ENCODE assay signal across 1 cellular context in the genomic region with DNA sequence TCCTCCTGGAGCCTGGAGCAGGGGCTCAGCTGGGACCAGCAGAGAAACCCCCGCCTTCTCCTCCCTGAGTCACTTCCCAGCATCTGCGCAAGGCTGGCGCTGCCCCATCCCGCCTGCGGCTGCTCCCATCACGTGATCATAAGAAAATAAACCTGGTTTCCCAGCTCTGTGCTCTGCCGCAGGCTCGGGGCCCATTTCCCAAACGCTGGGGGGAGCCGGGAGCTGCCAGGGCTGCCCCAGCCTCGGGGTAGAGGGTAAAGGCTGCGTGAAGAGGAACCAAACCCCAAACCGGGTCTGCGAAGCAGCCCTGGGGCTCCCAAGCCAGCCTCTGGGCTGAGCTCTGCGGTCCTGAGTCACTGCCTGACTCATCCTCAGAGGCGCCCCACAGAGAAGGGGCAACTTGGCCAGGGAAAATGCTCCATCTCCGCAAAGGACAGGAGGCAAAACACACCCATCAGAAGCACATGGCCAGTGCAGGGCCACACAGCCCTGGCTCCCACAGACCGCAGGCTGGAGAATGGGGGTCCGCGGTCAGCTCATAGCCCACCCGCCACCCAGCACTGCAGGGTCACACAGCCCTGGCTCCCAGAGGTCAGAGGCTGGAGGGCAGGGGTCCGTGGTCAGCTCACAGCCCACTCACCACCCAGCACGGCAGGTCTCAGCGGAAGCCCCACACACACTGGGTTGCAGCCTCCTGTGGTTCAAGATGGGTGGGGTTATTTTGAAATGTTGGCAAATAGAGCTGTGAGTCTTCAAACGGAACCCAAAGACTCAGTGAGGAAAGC.
A peak's percentile ranks its signal among the peaks of the same experiment; 100 is the strongest.
TF ChIP-seq lines count a peak whose summit lies in the region.

No MANE protein-coding gene starts in this region.

TF ChIP-seq in K562, 482 proteins besides CTCF, POLR2A, EP300 and RAD21 (continued from another document and continues in another):
- TF ChIP-seq, protein P1, sequence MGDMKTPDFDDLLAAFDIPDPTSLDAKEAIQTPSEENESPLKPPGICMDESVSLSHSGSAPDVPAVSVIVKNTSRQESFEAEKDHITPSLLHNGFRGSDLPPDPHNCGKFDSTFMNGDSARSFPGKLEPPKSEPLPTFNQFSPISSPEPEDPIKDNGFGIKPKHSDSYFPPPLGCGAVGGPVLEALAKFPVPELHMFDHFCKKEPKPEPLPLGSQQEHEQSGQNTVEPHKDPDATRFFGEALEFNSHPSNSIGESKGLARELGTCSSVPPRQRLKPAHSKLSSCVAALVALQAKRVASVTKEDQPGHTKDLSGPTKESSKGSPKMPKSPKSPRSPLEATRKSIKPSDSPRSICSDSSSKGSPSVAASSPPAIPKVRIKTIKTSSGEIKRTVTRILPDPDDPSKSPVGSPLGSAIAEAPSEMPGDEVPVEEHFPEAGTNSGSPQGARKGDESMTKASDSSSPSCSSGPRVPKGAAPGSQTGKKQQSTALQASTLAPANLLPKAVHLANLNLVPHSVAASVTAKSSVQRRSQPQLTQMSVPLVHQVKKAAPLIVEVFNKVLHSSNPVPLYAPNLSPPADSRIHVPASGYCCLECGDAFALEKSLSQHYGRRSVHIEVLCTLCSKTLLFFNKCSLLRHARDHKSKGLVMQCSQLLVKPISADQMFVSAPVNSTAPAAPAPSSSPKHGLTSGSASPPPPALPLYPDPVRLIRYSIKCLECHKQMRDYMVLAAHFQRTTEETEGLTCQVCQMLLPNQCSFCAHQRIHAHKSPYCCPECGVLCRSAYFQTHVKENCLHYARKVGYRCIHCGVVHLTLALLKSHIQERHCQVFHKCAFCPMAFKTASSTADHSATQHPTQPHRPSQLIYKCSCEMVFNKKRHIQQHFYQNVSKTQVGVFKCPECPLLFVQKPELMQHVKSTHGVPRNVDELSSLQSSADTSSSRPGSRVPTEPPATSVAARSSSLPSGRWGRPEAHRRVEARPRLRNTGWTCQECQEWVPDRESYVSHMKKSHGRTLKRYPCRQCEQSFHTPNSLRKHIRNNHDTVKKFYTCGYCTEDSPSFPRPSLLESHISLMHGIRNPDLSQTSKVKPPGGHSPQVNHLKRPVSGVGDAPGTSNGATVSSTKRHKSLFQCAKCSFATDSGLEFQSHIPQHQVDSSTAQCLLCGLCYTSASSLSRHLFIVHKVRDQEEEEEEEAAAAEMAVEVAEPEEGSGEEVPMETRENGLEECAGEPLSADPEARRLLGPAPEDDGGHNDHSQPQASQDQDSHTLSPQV (IDR thresholded peaks at IDR 0.05) = peak; percentile 86
- TF ChIP-seq PHB2 (IDR thresholded peaks at IDR 0.05; ENCODE audit: low read depth) (no peak), HLTF (IDR thresholded peaks at IDR 0.05) (no peak), TSHZ1 (CRISPR knock-in tag; IDR thresholded peaks at IDR 0.05) (no peak), CC2D1A (IDR thresholded peaks at IDR 0.05) (no peak), CREB3 (tag; conservative IDR thresholded peaks at IDR 0.05; ENCODE audit: low read depth) (0 out of 2 replicates have a peak, but pooled peaks have one; percentile 12), GABPA (tag; conservative IDR thresholded peaks at IDR 0.05; ENCODE audit: low read depth) (no peak), CHD4 (IDR thresholded peaks at IDR 0.05; ENCODE audit: insufficient read depth, insufficient replicate concordance, low read depth, low read length, poor library complexity, severe bottlenecking) (no peak), MEIS2 (IDR thresholded peaks at IDR 0.05; ENCODE audit: partially characterized antibody) (no peak), ZEB2 (IDR thresholded peaks at IDR 0.05) (no peak), MAZ (CRISPR knock-in tag; conservative IDR thresholded peaks at IDR 0.05 in 1 of 2, IDR thresholded peaks at IDR 0.05 in 1 of 2) (peak in 1 of 2 experiments; percentile 79; a peak in 2 of 4 replicates), CBX2 (IDR thresholded peaks at IDR 0.05; ENCODE audit: insufficient read depth, low read length, poor library complexity, severe bottlenecking) (no peak), HNRNPUL1 (IDR thresholded peaks at IDR 0.05; ENCODE audit: low read length) (no peak), HSF4 (CRISPR knock-in tag; IDR thresholded peaks at IDR 0.05; ENCODE audit: borderline replicate concordance) (no peak), PHF8 (IDR thresholded peaks at IDR 0.05; ENCODE audit: borderline replicate concordance, low read length) (peak; percentile 34; the same call in 1 of the 2 replicates), KDM5B (IDR thresholded peaks at IDR 0.05; ENCODE audit: insufficient replicate concordance, low read depth, low read length) (no peak), ZNF76 (CRISPR knock-in tag; IDR thresholded peaks at IDR 0.05; ENCODE audit: borderline replicate concordance) (no peak), ATF2 (CRISPR knock-in tag; IDR thresholded peaks at IDR 0.05) (no peak), PTBP1 (IDR thresholded peaks at IDR 0.05; ENCODE audit: low read depth, low read length) (no peak), MXD1 (CRISPR knock-in tag; IDR thresholded peaks at IDR 0.05; ENCODE audit: borderline replicate concordance, poor library complexity, severe bottlenecking) (no peak), ARID2 (IDR thresholded peaks at IDR 0.05) (no peak), BRF2 (IDR thresholded peaks at IDR 0.05; ENCODE audit: borderline replicate concordance, insufficient read depth, insufficient read length) (no peak), ZFP91 (CRISPR knock-in tag; IDR thresholded peaks at IDR 0.05) (no peak)
- TF ChIP-seq, protein P2, sequence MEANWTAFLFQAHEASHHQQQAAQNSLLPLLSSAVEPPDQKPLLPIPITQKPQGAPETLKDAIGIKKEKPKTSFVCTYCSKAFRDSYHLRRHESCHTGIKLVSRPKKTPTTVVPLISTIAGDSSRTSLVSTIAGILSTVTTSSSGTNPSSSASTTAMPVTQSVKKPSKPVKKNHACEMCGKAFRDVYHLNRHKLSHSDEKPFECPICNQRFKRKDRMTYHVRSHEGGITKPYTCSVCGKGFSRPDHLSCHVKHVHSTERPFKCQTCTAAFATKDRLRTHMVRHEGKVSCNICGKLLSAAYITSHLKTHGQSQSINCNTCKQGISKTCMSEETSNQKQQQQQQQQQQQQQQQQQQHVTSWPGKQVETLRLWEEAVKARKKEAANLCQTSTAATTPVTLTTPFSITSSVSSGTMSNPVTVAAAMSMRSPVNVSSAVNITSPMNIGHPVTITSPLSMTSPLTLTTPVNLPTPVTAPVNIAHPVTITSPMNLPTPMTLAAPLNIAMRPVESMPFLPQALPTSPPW (CRISPR knock-in tag; IDR thresholded peaks at IDR 0.05) = peak; percentile 61
- TF ChIP-seq, protein P3, sequence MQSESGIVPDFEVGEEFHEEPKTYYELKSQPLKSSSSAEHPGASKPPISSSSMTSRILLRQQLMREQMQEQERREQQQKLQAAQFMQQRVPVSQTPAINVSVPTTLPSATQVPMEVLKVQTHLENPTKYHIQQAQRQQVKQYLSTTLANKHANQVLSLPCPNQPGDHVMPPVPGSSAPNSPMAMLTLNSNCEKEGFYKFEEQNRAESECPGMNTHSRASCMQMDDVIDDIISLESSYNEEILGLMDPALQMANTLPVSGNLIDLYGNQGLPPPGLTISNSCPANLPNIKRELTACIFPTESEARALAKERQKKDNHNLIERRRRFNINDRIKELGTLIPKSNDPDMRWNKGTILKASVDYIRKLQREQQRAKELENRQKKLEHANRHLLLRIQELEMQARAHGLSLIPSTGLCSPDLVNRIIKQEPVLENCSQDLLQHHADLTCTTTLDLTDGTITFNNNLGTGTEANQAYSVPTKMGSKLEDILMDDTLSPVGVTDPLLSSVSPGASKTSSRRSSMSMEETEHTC (IDR thresholded peaks at IDR 0.05) = no peak
- TF ChIP-seq, protein P4, sequence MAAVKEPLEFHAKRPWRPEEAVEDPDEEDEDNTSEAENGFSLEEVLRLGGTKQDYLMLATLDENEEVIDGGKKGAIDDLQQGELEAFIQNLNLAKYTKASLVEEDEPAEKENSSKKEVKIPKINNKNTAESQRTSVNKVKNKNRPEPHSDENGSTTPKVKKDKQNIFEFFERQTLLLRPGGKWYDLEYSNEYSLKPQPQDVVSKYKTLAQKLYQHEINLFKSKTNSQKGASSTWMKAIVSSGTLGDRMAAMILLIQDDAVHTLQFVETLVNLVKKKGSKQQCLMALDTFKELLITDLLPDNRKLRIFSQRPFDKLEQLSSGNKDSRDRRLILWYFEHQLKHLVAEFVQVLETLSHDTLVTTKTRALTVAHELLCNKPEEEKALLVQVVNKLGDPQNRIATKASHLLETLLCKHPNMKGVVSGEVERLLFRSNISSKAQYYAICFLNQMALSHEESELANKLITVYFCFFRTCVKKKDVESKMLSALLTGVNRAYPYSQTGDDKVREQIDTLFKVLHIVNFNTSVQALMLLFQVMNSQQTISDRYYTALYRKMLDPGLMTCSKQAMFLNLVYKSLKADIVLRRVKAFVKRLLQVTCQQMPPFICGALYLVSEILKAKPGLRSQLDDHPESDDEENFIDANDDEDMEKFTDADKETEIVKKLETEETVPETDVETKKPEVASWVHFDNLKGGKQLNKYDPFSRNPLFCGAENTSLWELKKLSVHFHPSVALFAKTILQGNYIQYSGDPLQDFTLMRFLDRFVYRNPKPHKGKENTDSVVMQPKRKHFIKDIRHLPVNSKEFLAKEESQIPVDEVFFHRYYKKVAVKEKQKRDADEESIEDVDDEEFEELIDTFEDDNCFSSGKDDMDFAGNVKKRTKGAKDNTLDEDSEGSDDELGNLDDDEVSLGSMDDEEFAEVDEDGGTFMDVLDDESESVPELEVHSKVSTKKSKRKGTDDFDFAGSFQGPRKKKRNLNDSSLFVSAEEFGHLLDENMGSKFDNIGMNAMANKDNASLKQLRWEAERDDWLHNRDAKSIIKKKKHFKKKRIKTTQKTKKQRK (IDR thresholded peaks at IDR 0.05; ENCODE audit: borderline replicate concordance, low read depth, low read length) = no peak
- TF ChIP-seq, protein P5, sequence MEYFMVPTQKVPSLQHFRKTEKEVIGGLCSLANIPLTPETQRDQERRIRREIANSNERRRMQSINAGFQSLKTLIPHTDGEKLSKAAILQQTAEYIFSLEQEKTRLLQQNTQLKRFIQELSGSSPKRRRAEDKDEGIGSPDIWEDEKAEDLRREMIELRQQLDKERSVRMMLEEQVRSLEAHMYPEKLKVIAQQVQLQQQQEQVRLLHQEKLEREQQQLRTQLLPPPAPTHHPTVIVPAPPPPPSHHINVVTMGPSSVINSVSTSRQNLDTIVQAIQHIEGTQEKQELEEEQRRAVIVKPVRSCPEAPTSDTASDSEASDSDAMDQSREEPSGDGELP (CRISPR knock-in tag; IDR thresholded peaks at IDR 0.05; ENCODE audit: borderline replicate concordance) = peak; percentile 70; the same call in 1 of the 2 replicates
